Comparison of ENCODE assay signal across 7 cellular contexts in genomic region chrX:54449929-54450328, GRCh38.
"Had no signal": no experiment of that assay in that cellular context is flagged by ENCODE, and none has a peak within 500 bp of the region (broad histone marks: within the 10 kb centered on the region; RNA-seq: fewer than 3 reads in every experiment).

No MANE protein-coding gene starts in this region.

- ATAC-seq: GM12878 had no signal

- FAIRE-seq: G401.6, GM12878, GM12891, GM12892, GM18507 had no signal

- DNase-seq: GDM1, GF-D8 had no signal

- H3K4me3 ChIP-seq: GM12878 had no signal
